Comparison of ENCODE assay signal across 1 cellular context in the genomic region with DNA sequence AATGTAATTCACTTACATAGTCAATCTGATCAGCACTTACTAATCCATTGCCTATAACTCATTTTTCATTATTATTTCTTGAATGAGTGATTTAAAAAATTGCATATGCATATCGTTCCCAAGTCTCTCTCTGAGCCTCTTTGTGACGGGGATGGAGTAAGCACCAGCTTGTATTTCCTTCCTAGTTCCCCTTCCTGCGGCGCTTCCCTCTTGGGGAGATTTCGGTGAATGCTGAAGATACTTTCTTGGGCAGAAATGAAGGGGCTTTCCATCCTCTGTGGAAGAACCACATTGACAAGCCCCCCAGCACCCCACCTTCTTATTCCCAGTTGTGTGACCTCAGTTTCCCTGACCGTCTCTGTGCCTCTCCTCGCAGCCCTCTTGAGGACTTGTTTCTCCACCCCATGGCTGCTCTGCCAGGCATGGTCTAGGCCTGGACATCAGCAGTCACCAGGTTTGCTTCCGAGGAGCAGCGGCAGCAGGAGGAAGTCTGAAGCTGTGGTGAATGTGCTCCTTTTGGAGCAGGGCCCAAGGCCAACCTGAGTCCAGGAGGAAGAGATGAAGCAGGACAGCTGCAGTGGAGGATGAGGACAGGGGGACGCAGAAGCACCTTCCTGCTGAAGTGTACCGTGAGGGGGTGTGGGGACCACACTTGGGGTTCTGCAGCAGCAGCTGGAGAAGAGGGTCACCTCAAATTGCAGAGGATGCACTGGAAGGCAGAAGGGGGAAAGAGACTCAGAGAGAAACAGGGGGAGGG.
TF ChIP-seq lines count a peak whose summit lies in the region.

No MANE protein-coding gene starts in this region.

TF ChIP-seq in WTC11, 78 proteins besides CTCF, POLR2A, EP300 and RAD21 (continued from another document):
- TF ChIP-seq FOXP4 (CRISPR knock-in tag; IDR thresholded peaks at IDR 0.05) = no peak
